In genomic region chr12:44835641-44836379, GRCh38 we compare ENCODE assay signal across 13 cellular contexts. TPM values are rescaled to one million over a fixed set of nuclear protein-coding genes. Genes with fewer than 3 reads are reported as not detected.
DNase-seq lines count a peak whose midpoint lies in the region; TF ChIP-seq lines count a peak whose summit lies in the region.
"Had no signal": no experiment of that assay in that cellular context is flagged by ENCODE, and none has a peak within 500 bp of the region (broad histone marks: within the 10 kb centered on the region; RNA-seq: fewer than 3 reads in every experiment).

No MANE protein-coding gene starts in this region.

- no peaks in the 10 kb centered on the region for H3K36me3 Mint-ChIP-seq in activated CD4-positive, alpha-beta memory T cell treated with anti-CD3 and anti-CD28 coated beads for 36 hours
- H3K36me3 Mint-ChIP-seq in osteocyte (ENCODE audit: unreplicated experiment) = no peaks in the 10 kb centered on the region

- peaks cover 88% of the 10 kb centered on the region for H3K4me1 Mint-ChIP-seq in activated CD4-positive, alpha-beta memory T cell treated with anti-CD3 and anti-CD28 coated beads for 36 hours (ENCODE audit: low read depth)
- H3K4me1 Mint-ChIP-seq in osteocyte (ENCODE audit: unreplicated experiment) = no peaks in the 10 kb centered on the region

- peak; percentile 76 for DNase-seq in activated CD8-positive, alpha-beta memory T cell treated with anti-CD3 and anti-CD28 coated beads for 24 hours
- no peak for DNase-seq in activated CD8-positive, alpha-beta memory T cell treated with anti-CD3 and anti-CD28 coated beads, Interleukin-2, amount 50 U/mL, for 4 hours
- no peak for DNase-seq in activated CD4-positive, alpha-beta memory T cell treated with anti-CD3 and anti-CD28 coated beads for 36 hours
- DNase-seq in epithelial cell of proximal tubule (ENCODE audit: low read depth) = peak; percentile 6
- peak in 4 of 6 experiments; percentile 2 to 39 (median 31) for DNase-seq in stimulated activated naive CD4-positive, alpha-beta T cell (lab: John Stamatoyannopoulos, UW)
- no peak for DNase-seq in osteocyte (ENCODE audit: extremely low spot score, unreplicated experiment)
- no peak for DNase-seq in NCI-H146 treated with DMSO at 0.1 percent for 48 hours (lab: John Stamatoyannopoulos, UW; ENCODE audit: unreplicated experiment)
- no peak for DNase-seq in H7
- DNase-seq: WERI-Rb-1 had no signal

- H3K27me3 ChIP-seq in H7 (ENCODE audit: control insufficient read depth, insufficient read depth, low read length) = no peaks in the 10 kb centered on the region

- H3K4me3 ChIP-seq in epithelial cell of proximal tubule (ENCODE audit: low read depth, low read length) = no peak overlapping the region
- no peak overlapping the region for H3K4me3 ChIP-seq in H7 (ENCODE audit: insufficient read depth, low read depth, low read length)
- H3K4me3 ChIP-seq: GM12878 had no signal

- CTCF ChIA-PET in activated CD4-positive, alpha-beta memory T cell treated with anti-CD3 and anti-CD28 coated beads for 36 hours (lab: Charles Lee) = no interaction called here

- H3K27me3 Mint-ChIP-seq in activated CD4-positive, alpha-beta memory T cell treated with anti-CD3 and anti-CD28 coated beads for 36 hours = no peaks in the 10 kb centered on the region
- no peaks in the 10 kb centered on the region for H3K27me3 Mint-ChIP-seq in osteocyte (ENCODE audit: unreplicated experiment)

- intact Hi-C loops in activated CD4-positive, alpha-beta memory T cell treated with anti-CD3 and anti-CD28 coated beads for 36 hours (cut with micrococcal nuclease) = loop anchor here (1.0 to 2.0 kb wide), 4 partner anchors 8 to 37 kb away; no protein-coding TSS in a partner anchor

- no peaks in the 10 kb centered on the region for H3K36me3 ChIP-seq in H7 (replicated peaks; ENCODE audit: control insufficient read depth, insufficient read depth, low read length)
- H3K36me3 ChIP-seq: WERI-Rb-1 had no signal

- H3K4me3 Mint-ChIP-seq in activated CD4-positive, alpha-beta memory T cell treated with anti-CD3 and anti-CD28 coated beads for 36 hours = peak overlapping the region; percentile 6
- H3K4me3 Mint-ChIP-seq in osteocyte (ENCODE audit: unreplicated experiment) = no peak overlapping the region
- H3K4me3 Mint-ChIP-seq: neural crest cell had no signal

- H3K9me3 Mint-ChIP-seq in activated CD4-positive, alpha-beta memory T cell treated with anti-CD3 and anti-CD28 coated beads for 36 hours = no peaks in the 10 kb centered on the region
- H3K9me3 Mint-ChIP-seq in osteocyte (ENCODE audit: unreplicated experiment) = no peaks in the 10 kb centered on the region
- H3K9me3 Mint-ChIP-seq: neural crest cell had no signal

- H3K27ac Mint-ChIP-seq in activated CD4-positive, alpha-beta memory T cell treated with anti-CD3 and anti-CD28 coated beads for 36 hours = peak overlapping the region; percentile 89
- H3K27ac Mint-ChIP-seq in osteocyte (ENCODE audit: unreplicated experiment) = no peak overlapping the region

- POLR2A ChIA-PET in activated CD4-positive, alpha-beta memory T cell treated with anti-CD3 and anti-CD28 coated beads for 36 hours (lab: Charles Lee) = interaction anchor here (0.7 kb wide), 1 partner anchor 8 kb away, joined by 4 read pairs; no protein-coding TSS in a partner anchor

- no peak for TF ChIP-seq CTCF in epithelial cell of proximal tubule (conservative IDR thresholded peaks at IDR 0.05; ENCODE audit: low read depth, low read length)
- no peak for TF ChIP-seq CTCF in osteocyte (IDR thresholded peaks at IDR 0.05)

RNA-seq across cellular contexts. Expression of gene NELL2, which starts 40.3 kb away (rescaled TPM):
- total RNA-seq in activated CD4-positive, alpha-beta memory T cell treated with anti-CD3 and anti-CD28 coated beads for 36 hours = 10 to 100 TPM; 40.5 to 43.5 TPM
- total RNA-seq in epithelial cell of proximal tubule = 0.46 and 4.1 TPM in 2 replicates
- not detected in 2 replicates for total RNA-seq in osteocyte
- total RNA-seq in H7 (2014; rRNA removed; shearing (Covaris generic)) = 35.7 and 38.8 TPM in 2 replicates
- total RNA-seq: chondrocyte, LHCN-M2 had no signal

Comparison
In these comparisons a context has a peak if more than half of its experiments do, and no peak if none do; other contexts are left out.
1. DNase-seq: peak in activated CD8-positive, alpha-beta memory T cell treated with anti-CD3 and anti-CD28 coated beads for 24 hours (single experiment), epithelial cell of proximal tubule (single experiment) and stimulated activated naive CD4-positive, alpha-beta T cell (4 of 6); none in activated CD8-positive, alpha-beta memory T cell treated with anti-CD3 and anti-CD28 coated beads, Interleukin-2, amount 50 U/mL, for 4 hours (single experiment), activated CD4-positive, alpha-beta memory T cell treated with anti-CD3 and anti-CD28 coated beads for 36 hours (single experiment), osteocyte (single experiment), NCI-H146 treated with DMSO at 0.1 percent for 48 hours (single experiment) and H7 (single experiment).